In genomic region chr20:59032023-59032712, GRCh38 we compare ENCODE assay signal across 8 cellular contexts. TPM values are rescaled to one million over a fixed set of nuclear protein-coding genes. Genes with fewer than 3 reads are reported as not detected.
DNase-seq lines count a peak whose midpoint lies in the region; ATAC-seq and TF ChIP-seq lines count a peak whose summit lies in the region.

ATP5F1E (minus strand) TSS chr20:59032335; CDS start chr20:59032251, 84 bp downstream.

- peak within 1 kb of the TSS; percentile 78 for H3K4me3 ChIP-seq in epithelial cell of esophagus (ENCODE audit: low read length)

- no peak for TF ChIP-seq CTCF in epithelial cell of esophagus (IDR thresholded peaks at IDR 0.05; ENCODE audit: insufficient read depth, low read depth, low read length, missing control alignments)

- ATAC-seq in GM21529 (IDR thresholded peaks at IDR 0.05; ENCODE audit: unreplicated experiment) = peak; percentile 93

- DNase-seq in DMS 273 (lab: John Stamatoyannopoulos, UW; ENCODE audit: unreplicated experiment) = peak; percentile 98
- DNase-seq in OCI-M2 (lab: John Stamatoyannopoulos, UW; ENCODE audit: unreplicated experiment) = peak; percentile 89
- peak; percentile 94 for DNase-seq in activated T-cell treated with anti-CD3 and anti-CD28 coated beads for 4 hours
- peak; percentile 97 for DNase-seq in epithelial cell of esophagus (ENCODE audit: low read depth)
- DNase-seq in mucosa of gallbladder (ENCODE audit: low spot score) = peak; percentile 96
- peak; percentile 96 for DNase-seq in stimulated activated CD8-positive, alpha-beta memory T cell treated with anti-CD3 and anti-CD28 coated beads, Interleukin-4, amount 100 ng/mL, for 24 hours (ENCODE audit: low read depth)

- TF ChIP-seq RAD21 in Ishikawa (IDR thresholded peaks at IDR 0.05; ENCODE audit: low read depth) = no peak

- TF ChIP-seq EP300 in Ishikawa (IDR thresholded peaks at IDR 0.05; ENCODE audit: borderline replicate concordance) = 0 out of 2 replicates have a peak, but pooled peaks have one; percentile 2

TF ChIP-seq in Ishikawa, 13 proteins besides CTCF, POLR2A, EP300 and RAD21:
- TF ChIP-seq YY1 (IDR thresholded peaks at IDR 0.05; ENCODE audit: low read depth) (peak; percentile 88), CEBPB (IDR thresholded peaks at IDR 0.05) (no peak), REST (IDR thresholded peaks at IDR 0.05; ENCODE audit: low read depth) (no peak), CREB1 (IDR thresholded peaks at IDR 0.05; ENCODE audit: low read depth) (no peak; the same call in 1 of the 2 replicates), TCF12 (IDR thresholded peaks at IDR 0.05; ENCODE audit: low read depth) (peak; percentile 14; the same call in 1 of the 2 replicates), NFIC (IDR thresholded peaks at IDR 0.05) (peak; percentile 25; the same call in 1 of the 2 replicates), MAX (IDR thresholded peaks at IDR 0.05) (peak; percentile 86), FOXM1 (IDR thresholded peaks at IDR 0.05; ENCODE audit: borderline replicate concordance, low read depth) (no peak), ZBTB7A (IDR thresholded peaks at IDR 0.05; ENCODE audit: low read depth) (no peak), TEAD4 (IDR thresholded peaks at IDR 0.05) (no peak), EGR1 (IDR thresholded peaks at IDR 0.05) (no peak; the same call in 1 of the 2 replicates), USF1 (IDR thresholded peaks at IDR 0.05) (no peak), TAF1 (IDR thresholded peaks at IDR 0.05; ENCODE audit: low read depth) (peak; percentile 73)

RNA-seq across cellular contexts. Expression of gene ATP5F1E, which starts in this region (rescaled TPM):
- total RNA-seq in mucosa of gallbladder = 60.1 TPM

Comparison
In these comparisons a context has a peak if more than half of its experiments do, and no peak if none do; other contexts are left out.
1. Peak in every context shown above with its lines: DNase-seq, ATAC-seq and H3K4me3 ChIP-seq.